Comparison of ENCODE assay signal across 28 cellular contexts in the genomic region with DNA sequence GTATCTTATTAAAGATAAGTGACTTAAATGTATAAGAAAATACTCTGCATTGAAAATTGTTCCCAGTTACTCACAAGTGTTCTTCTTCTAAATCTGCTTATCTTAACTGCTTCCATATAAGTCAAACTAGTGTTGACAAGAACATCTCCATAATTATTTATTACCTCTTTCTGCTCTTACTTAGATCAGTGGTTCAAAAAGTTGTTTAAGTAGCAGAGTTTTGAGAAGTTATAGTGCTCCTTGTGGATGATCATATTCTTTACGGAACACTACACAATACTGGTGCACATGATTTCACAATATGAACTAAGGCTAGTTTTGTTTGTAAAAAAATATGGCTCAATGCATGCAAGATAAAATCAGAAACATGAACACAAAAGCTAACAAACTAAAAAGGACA.
DNase-seq lines count a peak whose midpoint lies in the region; ATAC-seq, FAIRE-seq and TF ChIP-seq lines count a peak whose summit lies in the region.
"Had no signal": no experiment of that assay in that cellular context is flagged by ENCODE, and none has a peak within 500 bp of the region (broad histone marks: within the 10 kb centered on the region; RNA-seq: fewer than 3 reads in every experiment).

No MANE protein-coding gene starts in this region.

- no peaks in the 10 kb centered on the region for H3K27me3 ChIP-seq in bronchial epithelial cell (ENCODE audit: control insufficient read depth, insufficient read depth, low read length)
- H3K27me3 ChIP-seq: esophagus squamous epithelium, neutrophil, sigmoid colon, suprapubic skin had no signal

- peaks cover 31% of the 10 kb centered on the region for H3K4me1 Mint-ChIP-seq in type B pancreatic cell (ENCODE audit: unreplicated experiment)
- H3K4me1 Mint-ChIP-seq: activated naive CD4-positive, alpha-beta T cell treated with anti-CD3 and anti-CD28 coated beads, Interleukin-2, amount 10 ng/mL, durations not matched to agents 7 days and 5 days; naive B cell had no signal

- no peak overlapping the region for H3K4me3 Mint-ChIP-seq in type B pancreatic cell
- H3K4me3 Mint-ChIP-seq: activated naive CD4-positive, alpha-beta T cell treated with anti-CD3 and anti-CD28 coated beads, Interleukin-2, amount 10 ng/mL, durations not matched to agents 7 days and 5 days; activated T-helper 1 cell treated with anti-CD3 and anti-CD28 coated beads, Interleukin-12 subunit alpha, Interleukin-12 subunit beta, Interleukin-2, Interleukin-4 antibody, amounts not matched to agents 30 ng/mL and 10 ng/mL and 1 ng/mL, durations not matched to agents 14 hours and 24 hours and 36 hours; CD8-positive, alpha-beta T cell; H9; naive B cell had no signal

- no peaks in the 10 kb centered on the region for H3K9me3 Mint-ChIP-seq in type B pancreatic cell
- H3K9me3 Mint-ChIP-seq: activated naive CD4-positive, alpha-beta T cell treated with anti-CD3 and anti-CD28 coated beads, Interleukin-2, amount 10 ng/mL, durations not matched to agents 7 days and 5 days; activated T-helper 1 cell treated with anti-CD3 and anti-CD28 coated beads, Interleukin-12 subunit alpha, Interleukin-12 subunit beta, Interleukin-2, Interleukin-4 antibody, amounts not matched to agents 30 ng/mL and 10 ng/mL and 1 ng/mL, durations not matched to agents 14 hours and 24 hours and 36 hours; CD8-positive, alpha-beta T cell; H9; naive B cell had no signal

- H3K27ac Mint-ChIP-seq in type B pancreatic cell, result no peak overlapping the region
- H3K27ac Mint-ChIP-seq: activated naive CD4-positive, alpha-beta T cell treated with anti-CD3 and anti-CD28 coated beads, Interleukin-2, amount 10 ng/mL, durations not matched to agents 7 days and 5 days; activated T-helper 1 cell treated with anti-CD3 and anti-CD28 coated beads, Interleukin-12 subunit alpha, Interleukin-12 subunit beta, Interleukin-2, Interleukin-4 antibody, amounts not matched to agents 30 ng/mL and 10 ng/mL and 1 ng/mL, durations not matched to agents 14 hours and 24 hours and 36 hours; CD8-positive, alpha-beta T cell; H9; naive B cell had no signal

- no peak for FAIRE-seq in bronchial epithelial cell (lab: Jason Lieb, UNC)
- FAIRE-seq: GM12892, HTR-8/SVneo had no signal

- no peak overlapping the region for H3K4me3 ChIP-seq in bronchial epithelial cell (ENCODE audit: low read depth, low read length)
- H3K4me3 ChIP-seq: esophagus squamous epithelium, left ventricle myocardium inferior, sigmoid colon, suprapubic skin had no signal

- no peak for ATAC-seq in GM21723 (IDR thresholded peaks at IDR 0.05; ENCODE audit: unreplicated experiment)
- ATAC-seq: CD8-positive, alpha-beta T cell had no signal

- DNase-seq in bronchial epithelial cell (ENCODE audit: low read depth) (peak; percentile 11), iris pigment epithelial cell (ENCODE audit: low read depth) (peak; percentile 38), type B pancreatic cell (ENCODE audit: extremely low spot score, unreplicated experiment) (no peak)
- DNase-seq in activated CD4-positive, alpha-beta T cell treated with anti-CD3 and anti-CD28 coated beads for 48 hours, result no peak
- DNase-seq: activated CD4-positive, alpha-beta T cell treated with anti-CD3 and anti-CD28 coated beads, Interleukin-2, amount 50 U/mL, for 48 hours; activated CD4-positive, CD25-positive, alpha-beta regulatory T cell; activated naive CD4-positive, alpha-beta T cell treated with anti-CD3 and anti-CD28 coated beads, Interleukin-2, amount 10 ng/mL, durations not matched to agents 7 days and 5 days; AML-193; CD8-positive, alpha-beta T cell; dermis blood vessel endothelial cell; esophagus squamous epithelium; H9; islet precursor cell; left ventricle myocardium inferior; naive B cell; NCI-H524; NK-92 treated with Interleukin-12 subunit alpha and Interleukin-12 subunit beta, amount 100 ng/mL, for 24 hours; sigmoid colon; stimulated activated naive CD4-positive, alpha-beta T cell had no signal

- no peaks in the 10 kb centered on the region for H3K36me3 ChIP-seq in bronchial epithelial cell (ENCODE audit: control insufficient read depth, insufficient read depth, low read length)
- H3K36me3 ChIP-seq: esophagus squamous epithelium, left ventricle myocardium inferior, neutrophil, sigmoid colon, suprapubic skin had no signal

- no peak overlapping the region for H3K27ac ChIP-seq in C4-2B
- H3K27ac ChIP-seq: esophagus squamous epithelium, KMS-11, left ventricle myocardium inferior, neutrophil, sigmoid colon, suprapubic skin had no signal

- peaks cover 10% of the 10 kb centered on the region for H3K27me3 Mint-ChIP-seq in type B pancreatic cell
- H3K27me3 Mint-ChIP-seq: activated naive CD4-positive, alpha-beta T cell treated with anti-CD3 and anti-CD28 coated beads, Interleukin-2, amount 10 ng/mL, durations not matched to agents 7 days and 5 days; naive B cell had no signal

- peaks cover 16% of the 10 kb centered on the region for H3K36me3 Mint-ChIP-seq in type B pancreatic cell
- H3K36me3 Mint-ChIP-seq: activated naive CD4-positive, alpha-beta T cell treated with anti-CD3 and anti-CD28 coated beads, Interleukin-2, amount 10 ng/mL, durations not matched to agents 7 days and 5 days; CD8-positive, alpha-beta T cell; naive B cell had no signal

- TF ChIP-seq CTCF in C4-2B (conservative IDR thresholded peaks at IDR 0.05), result peak; percentile 30
- 0 out of 2 replicates have a peak, but pooled peaks have one; percentile 17 for TF ChIP-seq CTCF in LNCAP (IDR thresholded peaks at IDR 0.05)
- no peak for TF ChIP-seq CTCF in bronchial epithelial cell (IDR thresholded peaks at IDR 0.05; ENCODE audit: insufficient read depth, low read length, severe bottlenecking)
- no peak for TF ChIP-seq CTCF in type B pancreatic cell (conservative IDR thresholded peaks at IDR 0.05)

Comparison
In these comparisons a context has a peak if more than half of its experiments do, and no peak if none do; other contexts are left out.
1. CTCF ChIP-seq: peak in C4-2B (single experiment) and LNCAP (single experiment); none in bronchial epithelial cell (single experiment) and type B pancreatic cell (single experiment).
2. DNase-seq: peak in bronchial epithelial cell (single experiment) and iris pigment epithelial cell (single experiment); none in activated CD4-positive, alpha-beta T cell treated with anti-CD3 and anti-CD28 coated beads for 48 hours (single experiment) and type B pancreatic cell (single experiment).